11 cellular contexts compared by ENCODE assay signal in genomic region chr10:89367529-89367928, GRCh38. TPM values are rescaled to one million over a fixed set of nuclear protein-coding genes. Genes with fewer than 3 reads are reported as not detected.
A peak's percentile ranks its signal among the peaks of the same experiment; 100 is the strongest.
DNase-seq lines count a peak whose midpoint lies in the region; ATAC-seq and TF ChIP-seq lines count a peak whose summit lies in the region.
"Had no signal": no experiment of that assay in that cellular context is flagged by ENCODE, and none has a peak within 500 bp of the region (broad histone marks: within the 10 kb centered on the region; RNA-seq: fewer than 3 reads in every experiment).

No MANE protein-coding gene starts in this region.

- H3K9me3 ChIP-seq in PC-9 (ENCODE audit: insufficient read depth, low read depth), result no peaks in the 10 kb centered on the region

- no peaks in the 10 kb centered on the region for H3K36me3 Mint-ChIP-seq in neural crest cell (ENCODE audit: low read depth)
- H3K36me3 Mint-ChIP-seq in GM23338 (ENCODE audit: low read depth), result no peaks in the 10 kb centered on the region

- POLR2A ChIA-PET in PC-9 (lab: Charles Lee; ENCODE audit: unreplicated experiment), result no interaction called here

- ATAC-seq in GM19023 (IDR thresholded peaks at IDR 0.05; ENCODE audit: unreplicated experiment) (peak; percentile 69), HG02610 (IDR thresholded peaks at IDR 0.05; ENCODE audit: unreplicated experiment) (peak; percentile 77), left colon (no peak), GM23338 (no peak)

- H3K36me3 ChIP-seq in PC-9 (ENCODE audit: low read depth) (no peaks in the 10 kb centered on the region), GM23338 (ENCODE audit: insufficient read depth) (no peaks in the 10 kb centered on the region)

- H3K27ac Mint-ChIP-seq in neural crest cell (ENCODE audit: unreplicated experiment), result peak overlapping the region; percentile 22
- no peak overlapping the region for H3K27ac Mint-ChIP-seq in GM23338

- H3K4me2 ChIP-seq in PC-9 (no peak overlapping the region), GM23338 (no peak overlapping the region)

- H3K27me3 Mint-ChIP-seq in neural crest cell (ENCODE audit: low read depth) (no peaks in the 10 kb centered on the region), GM23338 (ENCODE audit: insufficient read depth, low read depth, poor library complexity) (peaks cover 2% of the 10 kb centered on the region)

- H3K4me1 Mint-ChIP-seq in neural crest cell (peaks cover 26% of the 10 kb centered on the region), GM23338 (peaks cover 12% of the 10 kb centered on the region)

- H3K9me2 ChIP-seq in PC-9 (ENCODE audit: insufficient read depth), result no peaks in the 10 kb centered on the region
- no peaks in the 10 kb centered on the region for H3K9me2 ChIP-seq in GM23338 (ENCODE audit: insufficient read depth)

- H3K9me3 Mint-ChIP-seq in neural crest cell (no peaks in the 10 kb centered on the region), GM23338 (no peaks in the 10 kb centered on the region; the same call in 2 of the 3 replicates)

- H3K4me1 ChIP-seq in PC-9 (replicated peaks; ENCODE audit: insufficient read depth) (no peaks in the 10 kb centered on the region; the same call in 1 of the 2 replicates), GM23338 (ENCODE audit: insufficient read depth) (no peaks in the 10 kb centered on the region)

- H2AFZ ChIP-seq in PC-9 (no peak overlapping the region), GM23338 (no peak overlapping the region; the same call in 1 of the 2 replicates)
- H2AFZ ChIP-seq: GM23248 had no signal

- no peaks in the 10 kb centered on the region for H3K27me3 ChIP-seq in PC-9 (ENCODE audit: insufficient read depth, low read depth)
- no peaks in the 10 kb centered on the region for H3K27me3 ChIP-seq in GM23338 (ENCODE audit: insufficient read depth)

- H3K4me3 ChIP-seq in PC-9 (no peak overlapping the region), GM23338 (no peak overlapping the region)
- H3K4me3 ChIP-seq: GM23248 had no signal

- DNase-seq in NCI-H748 treated with DMSO at 0.1 percent for 48 hours (lab: John Stamatoyannopoulos, UW) (peak; percentile 50), neural crest cell (ENCODE audit: low read depth, low spot score) (no peak), left colon (no peak), AG08396 (ENCODE audit: low spot score) (no peak), PC-9 (no peak), GM23338 (ENCODE audit: low spot score) (no peak)
- DNase-seq: GM23248 had no signal

- H3F3A ChIP-seq in PC-9 (ENCODE audit: insufficient read depth, low read depth) (no peaks in the 10 kb centered on the region), GM23338 (replicated peaks; ENCODE audit: low read depth) (no peaks in the 10 kb centered on the region)

- intact Hi-C loops in left colon (cut with DNase I, micrococcal nuclease) (no loop called here), PC-9 (cut with micrococcal nuclease; ENCODE audit: unreplicated experiment) (no loop called here)

- no peaks in the 10 kb centered on the region for H3K79me2 ChIP-seq in PC-9 (ENCODE audit: low read depth)
- no peaks in the 10 kb centered on the region for H3K79me2 ChIP-seq in GM23338 (replicated peaks; ENCODE audit: insufficient read depth)

- H3K4me3 Mint-ChIP-seq in neural crest cell, result no peak overlapping the region
- H3K4me3 Mint-ChIP-seq in GM23338, result no peak overlapping the region

- BruUV-seq in PC-9 (replicated peaks; lab: Mats Ljungman, UMichigan), result no TSS peak

- TF ChIP-seq CTCF in neural crest cell (conservative IDR thresholded peaks at IDR 0.05) (no peak), PC-9 (conservative IDR thresholded peaks at IDR 0.05) (no peak), GM23338 (conservative IDR thresholded peaks at IDR 0.05; ENCODE audit: low read depth in 2 of 2) (no peak)

- H4K20me1 ChIP-seq in PC-9 (ENCODE audit: insufficient read depth), result no peaks in the 10 kb centered on the region
- H4K20me1 ChIP-seq in GM23338 (replicated peaks; ENCODE audit: insufficient read depth), result no peaks in the 10 kb centered on the region

- H3K27ac ChIP-seq in PC-9, result no peak overlapping the region
- no peak overlapping the region for H3K27ac ChIP-seq in GM23338 (ENCODE audit: low read depth)
- H3K27ac ChIP-seq: GM23248 had no signal

- CTCF ChIA-PET in PC-9 (lab: Charles Lee), result interaction anchor here (0.6 kb wide), 1 partner anchor 380 kb away, joined by 4 read pairs; no protein-coding TSS in a partner anchor

TF ChIP-seq in GM23338, 12 proteins besides CTCF, POLR2A, EP300 and RAD21 (continues in another document):
- TF ChIP-seq, protein P1, sequence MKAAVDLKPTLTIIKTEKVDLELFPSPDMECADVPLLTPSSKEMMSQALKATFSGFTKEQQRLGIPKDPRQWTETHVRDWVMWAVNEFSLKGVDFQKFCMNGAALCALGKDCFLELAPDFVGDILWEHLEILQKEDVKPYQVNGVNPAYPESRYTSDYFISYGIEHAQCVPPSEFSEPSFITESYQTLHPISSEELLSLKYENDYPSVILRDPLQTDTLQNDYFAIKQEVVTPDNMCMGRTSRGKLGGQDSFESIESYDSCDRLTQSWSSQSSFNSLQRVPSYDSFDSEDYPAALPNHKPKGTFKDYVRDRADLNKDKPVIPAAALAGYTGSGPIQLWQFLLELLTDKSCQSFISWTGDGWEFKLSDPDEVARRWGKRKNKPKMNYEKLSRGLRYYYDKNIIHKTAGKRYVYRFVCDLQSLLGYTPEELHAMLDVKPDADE (IDR thresholded peaks at IDR 0.05), result no peak
- TF ChIP-seq EZH2 (IDR thresholded peaks at IDR 0.05; ENCODE audit: low read depth, unreplicated experiment), result no peak
- no peak for TF ChIP-seq NANOG (IDR thresholded peaks at IDR 0.05; ENCODE audit: borderline replicate concordance)
- TF ChIP-seq, protein P2, sequence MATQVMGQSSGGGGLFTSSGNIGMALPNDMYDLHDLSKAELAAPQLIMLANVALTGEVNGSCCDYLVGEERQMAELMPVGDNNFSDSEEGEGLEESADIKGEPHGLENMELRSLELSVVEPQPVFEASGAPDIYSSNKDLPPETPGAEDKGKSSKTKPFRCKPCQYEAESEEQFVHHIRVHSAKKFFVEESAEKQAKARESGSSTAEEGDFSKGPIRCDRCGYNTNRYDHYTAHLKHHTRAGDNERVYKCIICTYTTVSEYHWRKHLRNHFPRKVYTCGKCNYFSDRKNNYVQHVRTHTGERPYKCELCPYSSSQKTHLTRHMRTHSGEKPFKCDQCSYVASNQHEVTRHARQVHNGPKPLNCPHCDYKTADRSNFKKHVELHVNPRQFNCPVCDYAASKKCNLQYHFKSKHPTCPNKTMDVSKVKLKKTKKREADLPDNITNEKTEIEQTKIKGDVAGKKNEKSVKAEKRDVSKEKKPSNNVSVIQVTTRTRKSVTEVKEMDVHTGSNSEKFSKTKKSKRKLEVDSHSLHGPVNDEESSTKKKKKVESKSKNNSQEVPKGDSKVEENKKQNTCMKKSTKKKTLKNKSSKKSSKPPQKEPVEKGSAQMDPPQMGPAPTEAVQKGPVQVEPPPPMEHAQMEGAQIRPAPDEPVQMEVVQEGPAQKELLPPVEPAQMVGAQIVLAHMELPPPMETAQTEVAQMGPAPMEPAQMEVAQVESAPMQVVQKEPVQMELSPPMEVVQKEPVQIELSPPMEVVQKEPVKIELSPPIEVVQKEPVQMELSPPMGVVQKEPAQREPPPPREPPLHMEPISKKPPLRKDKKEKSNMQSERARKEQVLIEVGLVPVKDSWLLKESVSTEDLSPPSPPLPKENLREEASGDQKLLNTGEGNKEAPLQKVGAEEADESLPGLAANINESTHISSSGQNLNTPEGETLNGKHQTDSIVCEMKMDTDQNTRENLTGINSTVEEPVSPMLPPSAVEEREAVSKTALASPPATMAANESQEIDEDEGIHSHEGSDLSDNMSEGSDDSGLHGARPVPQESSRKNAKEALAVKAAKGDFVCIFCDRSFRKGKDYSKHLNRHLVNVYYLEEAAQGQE (IDR thresholded peaks at IDR 0.05; ENCODE audit: unreplicated experiment), result no peak
- TF ChIP-seq ZNF331 (CRISPR knock-in tag; IDR thresholded peaks at IDR 0.05; ENCODE audit: low read depth), result no peak
- no peak for TF ChIP-seq CREB1 (CRISPR knock-in tag; IDR thresholded peaks at IDR 0.05; ENCODE audit: low read depth)
- no peak for TF ChIP-seq ZNF114 (CRISPR knock-in tag; IDR thresholded peaks at IDR 0.05)
- TF ChIP-seq STAT1 (IDR thresholded peaks at IDR 0.05; ENCODE audit: unreplicated experiment), result no peak

RNA-seq across cellular contexts. Expression of gene IFIT1B, which starts 10.3 kb away (rescaled TPM):
- total RNA-seq in neural crest cell (not detected in 2 replicates), left colon (not detected), PC-9 (2021) (not detected in 2 replicates)
- not detected in 2 replicates for total RNA-seq in GM23338 (2014; rRNA removed; shearing (Covaris generic))
- 0.10 TPM in 2 replicates for polyA plus RNA-seq in GM23338 (2016; fragmentation: Nextera tagmentation; extraction: Ambion mirVana)
- total RNA-seq: epithelial cell of proximal tubule; GM23248; T-helper 2 cell treated with Interferon-gamma antibody and Interleukin-4, amounts not matched to agents 100 ng/mL and 5 ng/mL, for 36 hours had no signal
- polyA plus RNA-seq: GM23248 had no signal

RNA-seq across cellular contexts. Expression of gene IFIT1, which starts 24.9 kb away (rescaled TPM):
- total RNA-seq in neural crest cell, result 2.2 and 2.4 TPM in 2 replicates
- 1 to 10 TPM; 6.1 to 6.8 TPM for total RNA-seq in left colon
- total RNA-seq in PC-9 (2021), result 3.4 TPM in 2 replicates
- total RNA-seq in GM23338 (2014; rRNA removed; shearing (Covaris generic)), result 3.1 and 3.9 TPM in 2 replicates
- 1.5 and 2.4 TPM in 2 replicates for polyA plus RNA-seq in GM23338 (2016; fragmentation: Nextera tagmentation; extraction: Ambion mirVana)

RNA-seq across cellular contexts. Expression of gene IFIT3, which starts 39.7 kb away (rescaled TPM):
- total RNA-seq in neural crest cell, result 1.3 and 1.8 TPM in 2 replicates
- 10 to 100 TPM in 1 of 2 donors, 1 to 10 TPM in 1; 5.0 to 10.3 TPM for total RNA-seq in left colon
- total RNA-seq in PC-9 (2021), result 6.2 and 7.2 TPM in 2 replicates
- 0.43 and 0.52 TPM in 2 replicates for total RNA-seq in GM23338 (2014; rRNA removed; shearing (Covaris generic))
- 0.42 TPM in 2 replicates for polyA plus RNA-seq in GM23338 (2016; fragmentation: Nextera tagmentation; extraction: Ambion mirVana)

RNA-seq across cellular contexts. Expression of gene IFIT5, which starts 46.8 kb away (rescaled TPM):
- total RNA-seq in neural crest cell (12.9 and 13.9 TPM in 2 replicates), left colon (10 to 100 TPM; 10.2 to 10.6 TPM), PC-9 (2021) (1.9 and 2.1 TPM in 2 replicates)
- total RNA-seq in GM23338 (2014; rRNA removed; shearing (Covaris generic)), result 2.7 TPM in 2 replicates
- 2.7 and 3.2 TPM in 2 replicates for polyA plus RNA-seq in GM23338 (2016; fragmentation: Nextera tagmentation; extraction: Ambion mirVana)

Comparison
In these comparisons a context has a peak if more than half of its experiments do, and no peak if none do; other contexts are left out.
1. ATAC-seq: peak in GM19023 (single experiment) and HG02610 (single experiment); none in left colon (single experiment) and GM23338 (single experiment).